In the genomic region with DNA sequence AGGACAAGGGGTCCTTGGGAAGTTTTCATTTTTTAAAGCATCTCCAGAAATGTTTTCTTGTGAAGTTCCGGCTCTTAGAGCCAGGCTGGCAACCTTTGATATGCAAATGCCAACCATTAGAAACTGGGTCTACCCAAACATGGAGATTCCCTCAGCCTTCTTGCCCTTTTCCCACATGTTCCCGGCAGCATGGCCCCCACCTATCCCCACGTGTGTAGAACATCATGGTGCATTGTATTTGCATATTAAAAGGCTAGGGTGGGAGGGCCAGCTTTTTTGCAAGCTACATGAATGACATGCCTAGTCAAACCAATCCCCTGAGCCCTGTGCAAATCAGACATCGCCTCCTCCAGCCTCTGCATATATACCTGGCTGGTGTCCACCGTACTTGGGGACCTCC, we compare ENCODE assay signal across 1 cellular context. TPM values are rescaled to one million over a fixed set of nuclear protein-coding genes. Genes with fewer than 3 reads are reported as not detected.
"Had no signal": no experiment of that assay in that cellular context is flagged by ENCODE, and none has a peak within 500 bp of the region (broad histone marks: within the 10 kb centered on the region; RNA-seq: fewer than 3 reads in every experiment).

No MANE protein-coding gene starts in this region.

RNA-seq across cellular contexts. Expression of a gene that starts 23.9 kb away (rescaled TPM):
- total RNA-seq: H1 had no signal
